Comparison of ENCODE assay signal across 19 cellular contexts in the genomic region with DNA sequence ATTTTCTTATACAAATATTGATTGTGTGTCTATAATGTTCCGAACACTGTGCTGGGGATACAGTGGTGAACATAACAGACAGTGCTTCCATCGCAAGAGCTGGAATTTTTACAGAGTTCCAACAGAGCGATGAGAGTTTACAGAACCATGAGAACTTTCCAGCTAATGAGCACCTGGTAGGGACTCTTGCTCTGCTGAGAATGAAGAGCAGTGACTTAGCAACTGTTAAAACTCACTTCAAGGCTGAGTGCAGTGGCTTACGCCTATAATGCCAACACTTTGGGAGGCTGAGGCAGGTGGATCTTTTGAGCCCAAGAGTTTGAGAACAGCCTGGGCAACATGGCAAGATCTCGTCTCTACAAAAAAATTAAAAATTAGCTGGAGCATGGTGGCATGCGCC.
A peak's percentile ranks its signal among the peaks of the same experiment; 100 is the strongest.
DNase-seq lines count a peak whose midpoint lies in the region; ATAC-seq and TF ChIP-seq lines count a peak whose summit lies in the region.
"Had no signal": no experiment of that assay in that cellular context is flagged by ENCODE, and none has a peak within 500 bp of the region (broad histone marks: within the 10 kb centered on the region; RNA-seq: fewer than 3 reads in every experiment).

No MANE protein-coding gene starts in this region.

- H3K27me3 ChIP-seq in body of pancreas = no peaks in the 10 kb centered on the region
- no peaks in the 10 kb centered on the region for H3K27me3 ChIP-seq in neural progenitor cell
- H3K27me3 ChIP-seq in A673 (replicated peaks; ENCODE audit: insufficient read depth, low read depth, low read length, poor library complexity) = no peaks in the 10 kb centered on the region
- H3K27me3 ChIP-seq: BLaER1 had no signal

- H3K4me3 ChIP-seq in body of pancreas (no peak overlapping the region), neural progenitor cell (no peak overlapping the region), A673 (ENCODE audit: low read depth, low read length, poor library complexity, severe bottlenecking) (no peak overlapping the region)
- H3K4me3 ChIP-seq: BLaER1, GM23338, HAP-1 had no signal

- no peaks in the 10 kb centered on the region for H3K36me3 Mint-ChIP-seq in neural progenitor cell
- H3K36me3 Mint-ChIP-seq in stimulated activated memory B cell treated with anti-CD40 and anti-IgM and Interleukin-4, amounts not matched to agents 10 μg/mL and 1 μg/mL and 100 μg/mL, for 72 hours = no peaks in the 10 kb centered on the region
- H3K36me3 Mint-ChIP-seq: CD4-positive, CD25-positive, alpha-beta regulatory T cell; CD8-positive, alpha-beta T cell had no signal

- H2AFZ ChIP-seq in neural progenitor cell (replicated peaks) = peak overlapping the region; percentile 64
- H2AFZ ChIP-seq: GM23338 had no signal

- no peak for TF ChIP-seq CTCF in body of pancreas (IDR thresholded peaks at IDR 0.05)
- TF ChIP-seq CTCF in neural progenitor cell (IDR thresholded peaks at IDR 0.05) = no peak
- TF ChIP-seq CTCF in A673 (conservative IDR thresholded peaks at IDR 0.05; ENCODE audit: low read depth, low read length) = no peak

- CTCF ChIA-PET in A673 (lab: Charles Lee) = no interaction called here

- no peaks in the 10 kb centered on the region for H4K20me1 ChIP-seq in neural progenitor cell (ENCODE audit: low read depth)
- H4K20me1 ChIP-seq: BLaER1 had no signal

- H3K27ac ChIP-seq in body of pancreas = peak overlapping the region in 3 of 4 donors; percentile 10 to 29 (median 25)
- H3K27ac ChIP-seq in neural progenitor cell = no peak overlapping the region
- H3K27ac ChIP-seq in A673 (ENCODE audit: low read depth, low read length, poor library complexity, severe bottlenecking) = no peak overlapping the region
- H3K27ac ChIP-seq: BLaER1, C4-2B had no signal

- no peaks in the 10 kb centered on the region for H3K36me3 ChIP-seq in body of pancreas (replicated peaks in 1 of 2; ENCODE audit: insufficient read depth in 1 of 2, low read depth in 2 of 2)
- no peaks in the 10 kb centered on the region for H3K36me3 ChIP-seq in neural progenitor cell
- no peaks in the 10 kb centered on the region for H3K36me3 ChIP-seq in A673 (ENCODE audit: insufficient read depth, low read length, poor library complexity, severe bottlenecking)
- H3K36me3 ChIP-seq: BLaER1, HAP-1 had no signal

- H3K9me3 ChIP-seq in body of pancreas (no peaks in the 10 kb centered on the region), neural progenitor cell (ENCODE audit: low read depth) (no peaks in the 10 kb centered on the region), A673 (ENCODE audit: low read depth, low read length, poor library complexity, severe bottlenecking) (no peaks in the 10 kb centered on the region)
- H3K9me3 ChIP-seq: BLaER1, Caco-2, HAP-1 had no signal

- no TSS peak for BruUV-seq in A673 (replicated peaks; lab: Mats Ljungman, UMichigan)

- peaks cover 11% of the 10 kb centered on the region for H3K4me1 ChIP-seq in body of pancreas
- peaks cover 3% of the 10 kb centered on the region for H3K4me1 ChIP-seq in neural progenitor cell
- no peaks in the 10 kb centered on the region for H3K4me1 ChIP-seq in A673 (ENCODE audit: insufficient read depth, low read length, poor library complexity, severe bottlenecking)
- H3K4me1 ChIP-seq: BLaER1, Caco-2, HAP-1 had no signal

- H3K4me3 Mint-ChIP-seq in neural progenitor cell = no peak overlapping the region
- H3K4me3 Mint-ChIP-seq in stimulated activated memory B cell treated with anti-CD40 and anti-IgM and Interleukin-4, amounts not matched to agents 10 μg/mL and 1 μg/mL and 100 μg/mL, for 72 hours = no peak overlapping the region
- H3K4me3 Mint-ChIP-seq: B cell; CD4-positive, CD25-positive, alpha-beta regulatory T cell; CD8-positive, alpha-beta T cell; GM23338; HFFc6 had no signal

- no peaks in the 10 kb centered on the region for H3K27me3 Mint-ChIP-seq in neural progenitor cell (ENCODE audit: insufficient read depth, low read depth)
- H3K27me3 Mint-ChIP-seq in stimulated activated memory B cell treated with anti-CD40 and anti-IgM and Interleukin-4, amounts not matched to agents 10 μg/mL and 1 μg/mL and 100 μg/mL, for 72 hours = no peaks in the 10 kb centered on the region
- H3K27me3 Mint-ChIP-seq: B cell; CD4-positive, CD25-positive, alpha-beta regulatory T cell had no signal

- H3K79me2 ChIP-seq in neural progenitor cell (ENCODE audit: low read depth) = no peaks in the 10 kb centered on the region

- intact Hi-C loops in body of pancreas (cut with DNase I) (no loop called here), A673 (cut with micrococcal nuclease; ENCODE audit: unreplicated experiment) (no loop called here), sciatic nerve (cut with DNase I) (no loop called here)

- no peak overlapping the region for H3K9ac ChIP-seq in neural progenitor cell
- H3K9ac ChIP-seq: BLaER1 had no signal

- peak; percentile 14 for DNase-seq in NCI-H526 treated with DMSO at 0.1 percent for 48 hours (lab: John Stamatoyannopoulos, UW)
- DNase-seq in body of pancreas = peak; percentile 12 to 39 (median 28)
- no peak for DNase-seq in neural progenitor cell (ENCODE audit: low spot score)
- no peak for DNase-seq in activated CD8-positive, alpha-beta memory T cell treated with anti-CD3 and anti-CD28 coated beads for 24 hours
- no peak for DNase-seq in A673 (ENCODE audit: low spot score)
- DNase-seq in sciatic nerve (ENCODE audit: low spot score) = no peak
- DNase-seq: Caco-2; CD4-positive, CD25-positive, alpha-beta regulatory T cell; CD8-positive, alpha-beta T cell; DMS153; EL; GF-D8; HFFc6 had no signal

- WGBS in body of pancreas, 2 donors = 35 to 40% methylated on average over 6 of the region's 6 CpGs

- peaks cover 2% of the 10 kb centered on the region for H3K4me1 Mint-ChIP-seq in neural progenitor cell
- H3K4me1 Mint-ChIP-seq in stimulated activated memory B cell treated with anti-CD40 and anti-IgM and Interleukin-4, amounts not matched to agents 10 μg/mL and 1 μg/mL and 100 μg/mL, for 72 hours = no peaks in the 10 kb centered on the region
- H3K4me1 Mint-ChIP-seq: B cell; CD4-positive, CD25-positive, alpha-beta regulatory T cell; GM23338 had no signal

- no peaks in the 10 kb centered on the region for H3K9me3 Mint-ChIP-seq in neural progenitor cell
- H3K9me3 Mint-ChIP-seq in stimulated activated memory B cell treated with anti-CD40 and anti-IgM and Interleukin-4, amounts not matched to agents 10 μg/mL and 1 μg/mL and 100 μg/mL, for 72 hours = peaks cover 2% of the 10 kb centered on the region
- H3K9me3 Mint-ChIP-seq: GM23338, HFFc6 had no signal

- no peak for TF ChIP-seq POLR2A in body of pancreas (IDR thresholded peaks at IDR 0.05)

- H3K27ac Mint-ChIP-seq in neural progenitor cell = no peak overlapping the region
- no peak overlapping the region for H3K27ac Mint-ChIP-seq in stimulated activated memory B cell treated with anti-CD40 and anti-IgM and Interleukin-4, amounts not matched to agents 10 μg/mL and 1 μg/mL and 100 μg/mL, for 72 hours
- H3K27ac Mint-ChIP-seq: B cell; CD4-positive, CD25-positive, alpha-beta regulatory T cell; CD8-positive, alpha-beta T cell; GM23338; HFFc6 had no signal

- H3F3A ChIP-seq in neural progenitor cell (ENCODE audit: low read depth) = no peaks in the 10 kb centered on the region

- POLR2A ChIA-PET in A673 (lab: Charles Lee; ENCODE audit: low non-redundant PET) = no interaction called here

- ATAC-seq in body of pancreas (peak; percentile 78), sciatic nerve (no peak)
- ATAC-seq in stimulated activated memory B cell treated with anti-CD40 and anti-IgM and Interleukin-4, amounts not matched to agents 10 μg/mL and 1 μg/mL and 100 μg/mL, for 72 hours = no peak
- ATAC-seq: CD8-positive, alpha-beta T cell; GM23338 had no signal

- no peak overlapping the region for H3K4me2 ChIP-seq in neural progenitor cell
- H3K4me2 ChIP-seq: BLaER1, GM23338 had no signal

Comparison
In these comparisons a context has a peak if more than half of its experiments do, and no peak if none do; other contexts are left out.
1. DNase-seq: peak in NCI-H526 treated with DMSO at 0.1 percent for 48 hours (single experiment) and body of pancreas (4 of 4); none in neural progenitor cell (single experiment), activated CD8-positive, alpha-beta memory T cell treated with anti-CD3 and anti-CD28 coated beads for 24 hours (single experiment), A673 (single experiment) and sciatic nerve (single experiment).
2. H3K27ac ChIP-seq: peak in body of pancreas (3 of 4); none in neural progenitor cell (single experiment) and A673 (single experiment).